In genomic region chr12:89597770-89598169, GRCh38 we compare ENCODE assay signal across 13 cellular contexts.
DNase-seq lines count a peak whose midpoint lies in the region; ATAC-seq and TF ChIP-seq lines count a peak whose summit lies in the region.
"Had no signal": no experiment of that assay in that cellular context is flagged by ENCODE, and none has a peak within 500 bp of the region (broad histone marks: within the 10 kb centered on the region; RNA-seq: fewer than 3 reads in every experiment).

No MANE protein-coding gene starts in this region.

- H3K9me3 Mint-ChIP-seq in activated CD8-positive, alpha-beta memory T cell treated with anti-CD3 and anti-CD28 coated beads, Interleukin-2, amount 10 ng/mL, durations not matched to agents 7 days and 5 days (ENCODE audit: low read depth) = no peaks in the 10 kb centered on the region
- H3K9me3 Mint-ChIP-seq in activated naive CD8-positive, alpha-beta T cell treated with anti-CD3 and anti-CD28 coated beads, Interleukin-2, amount 50 U/mL, for 24 hours = no peaks in the 10 kb centered on the region

- TF ChIP-seq POLR2A in lower leg skin (IDR thresholded peaks at IDR 0.05) = no peak

- intact Hi-C loops in lower leg skin (cut with DNase I; ENCODE audit: low total_unique reads) = no loop called here

- peaks cover 2% of the 10 kb centered on the region for H3K27me3 Mint-ChIP-seq in activated CD8-positive, alpha-beta memory T cell treated with anti-CD3 and anti-CD28 coated beads, Interleukin-2, amount 10 ng/mL, durations not matched to agents 7 days and 5 days
- peaks cover 2% of the 10 kb centered on the region for H3K27me3 Mint-ChIP-seq in activated naive CD8-positive, alpha-beta T cell treated with anti-CD3 and anti-CD28 coated beads, Interleukin-2, amount 50 U/mL, for 24 hours

- H3K4me1 Mint-ChIP-seq in activated CD8-positive, alpha-beta memory T cell treated with anti-CD3 and anti-CD28 coated beads, Interleukin-2, amount 10 ng/mL, durations not matched to agents 7 days and 5 days = peaks cover 16% of the 10 kb centered on the region
- peaks cover 26% of the 10 kb centered on the region for H3K4me1 Mint-ChIP-seq in activated naive CD8-positive, alpha-beta T cell treated with anti-CD3 and anti-CD28 coated beads, Interleukin-2, amount 50 U/mL, for 24 hours

- H3K4me3 Mint-ChIP-seq in activated CD8-positive, alpha-beta memory T cell treated with anti-CD3 and anti-CD28 coated beads, Interleukin-2, amount 10 ng/mL, durations not matched to agents 7 days and 5 days = no peak overlapping the region
- peak overlapping the region; percentile 32 for H3K4me3 Mint-ChIP-seq in activated naive CD8-positive, alpha-beta T cell treated with anti-CD3 and anti-CD28 coated beads, Interleukin-2, amount 50 U/mL, for 24 hours

- H3K36me3 Mint-ChIP-seq in activated CD8-positive, alpha-beta memory T cell treated with anti-CD3 and anti-CD28 coated beads, Interleukin-2, amount 10 ng/mL, durations not matched to agents 7 days and 5 days = peaks cover 38% of the 10 kb centered on the region
- H3K36me3 Mint-ChIP-seq in activated naive CD8-positive, alpha-beta T cell treated with anti-CD3 and anti-CD28 coated beads, Interleukin-2, amount 50 U/mL, for 24 hours (ENCODE audit: low read depth) = peaks cover 65% of the 10 kb centered on the region

- no peak for DNase-seq in activated CD8-positive, alpha-beta memory T cell treated with anti-CD3 and anti-CD28 coated beads, Interleukin-2, amount 10 ng/mL, durations not matched to agents 7 days and 5 days
- no peak for DNase-seq in activated CD8-positive, alpha-beta memory T cell treated with anti-CD3 and anti-CD28 coated beads for 24 hours
- no peak for DNase-seq in activated naive CD8-positive, alpha-beta T cell treated with anti-CD3 and anti-CD28 coated beads, Interleukin-2, amount 50 U/mL, for 24 hours
- DNase-seq in lower leg skin (ENCODE audit: low spot score in 2 of 2) = no peak
- DNase-seq in KBM-7 = no peak
- DNase-seq: activated CD4-positive, alpha-beta T cell treated with anti-CD3 and anti-CD28 coated beads for 48 hours; aorta; left lung had no signal

- 92% methylated on average over 1 of the region's 1 CpG for WGBS in lower leg skin, 2 donors

- CTCF ChIA-PET in activated CD8-positive, alpha-beta memory T cell treated with anti-CD3 and anti-CD28 coated beads, Interleukin-2, amount 10 ng/mL, durations not matched to agents 7 days and 5 days (lab: Charles Lee) = interaction anchor here (0.6 kb wide), 1 partner anchor 125 kb away, joined by 4 read pairs; no protein-coding TSS in a partner anchor

- no peak overlapping the region for H3K4me3 ChIP-seq in lower leg skin (ENCODE audit: low read depth, poor library complexity, severe bottlenecking)
- H3K4me3 ChIP-seq: A549, left lung, SJSA1 had no signal

- ATAC-seq in activated CD8-positive, alpha-beta memory T cell treated with anti-CD3 and anti-CD28 coated beads, Interleukin-2, amount 10 ng/mL, durations not matched to agents 7 days and 5 days = no peak
- ATAC-seq in GM21526 (IDR thresholded peaks at IDR 0.05; ENCODE audit: low FRiP score, unreplicated experiment) (peak; percentile 59), HG03159 (IDR thresholded peaks at IDR 0.05; ENCODE audit: unreplicated experiment) (peak; percentile 46), HG03139 (IDR thresholded peaks at IDR 0.05; ENCODE audit: unreplicated experiment) (no peak)
- no peak for ATAC-seq in activated naive CD8-positive, alpha-beta T cell treated with anti-CD3 and anti-CD28 coated beads, Interleukin-2, amount 50 U/mL, for 24 hours
- ATAC-seq: A549, left lung had no signal

- no peak for TF ChIP-seq CTCF in lower leg skin (IDR thresholded peaks at IDR 0.05)

- H3K27ac Mint-ChIP-seq in activated CD8-positive, alpha-beta memory T cell treated with anti-CD3 and anti-CD28 coated beads, Interleukin-2, amount 10 ng/mL, durations not matched to agents 7 days and 5 days = peak overlapping the region; percentile 67
- H3K27ac Mint-ChIP-seq in activated naive CD8-positive, alpha-beta T cell treated with anti-CD3 and anti-CD28 coated beads, Interleukin-2, amount 50 U/mL, for 24 hours = peak overlapping the region; percentile 89

- in situ Hi-C loops in KBM-7 (cut with MboI; ENCODE audit: low pct_unique_long_range_greater_than_20kb, low sequenced_read_pairs) = no loop called here

Comparison
In these comparisons a context has a peak if more than half of its experiments do, and no peak if none do; other contexts are left out.
1. ATAC-seq: peak in GM21526 (single experiment) and HG03159 (single experiment); none in activated CD8-positive, alpha-beta memory T cell treated with anti-CD3 and anti-CD28 coated beads, Interleukin-2, amount 10 ng/mL, durations not matched to agents 7 days and 5 days (single experiment), activated naive CD8-positive, alpha-beta T cell treated with anti-CD3 and anti-CD28 coated beads, Interleukin-2, amount 50 U/mL, for 24 hours (single experiment) and HG03139 (single experiment).